1 cellular context compared by ENCODE assay signal in the genomic region with DNA sequence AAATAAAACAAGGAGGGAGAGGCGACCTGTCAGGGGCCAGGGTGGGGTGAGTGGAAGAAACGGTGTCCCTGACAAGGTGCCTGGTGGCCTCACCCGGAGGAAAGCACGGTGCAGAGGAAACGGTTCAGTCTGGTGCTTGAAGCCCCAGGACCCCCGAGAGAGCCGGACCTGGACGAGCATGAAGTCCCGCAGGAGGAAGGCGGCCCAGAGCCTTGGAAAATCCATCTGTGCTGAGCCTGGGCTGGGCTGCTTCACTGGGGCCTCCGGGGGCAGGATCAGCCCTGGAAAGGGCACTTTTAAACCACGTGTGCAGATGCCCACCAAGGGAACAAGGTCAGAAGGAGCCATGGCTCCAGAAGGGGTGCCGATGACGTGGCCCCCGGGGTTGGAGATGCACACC.
TF ChIP-seq lines count a peak whose summit lies in the region.

No MANE protein-coding gene starts in this region.

TF ChIP-seq in IMR-90, 13 proteins besides CTCF, POLR2A, EP300 and RAD21 (continued from another document):
- TF ChIP-seq ELK1 (IDR thresholded peaks at IDR 0.05; ENCODE audit: borderline replicate concordance, low read depth, low read length), result no peak
